In genomic region chr2:208175069-208175842, GRCh38 we compare ENCODE assay signal across 9 cellular contexts. TPM values are rescaled to one million over a fixed set of nuclear protein-coding genes. Genes with fewer than 3 reads are reported as not detected.
DNase-seq lines count a peak whose midpoint lies in the region; ATAC-seq and TF ChIP-seq lines count a peak whose summit lies in the region.
"Had no signal": no experiment of that assay in that cellular context is flagged by ENCODE, and none has a peak within 500 bp of the region (broad histone marks: within the 10 kb centered on the region; RNA-seq: fewer than 3 reads in every experiment).

No MANE protein-coding gene starts in this region.

- H2AK5ac ChIP-seq in mesendoderm (ENCODE audit: low read length), result no peak overlapping the region

- no peak overlapping the region for H4K5ac ChIP-seq in mesendoderm (ENCODE audit: low read length)

- H3K9ac ChIP-seq in mesendoderm (ENCODE audit: low read length), result no peak overlapping the region

- H3K4me3 Mint-ChIP-seq in activated CD8-positive, alpha-beta T cell treated with anti-CD3 and anti-CD28 coated beads for 36 hours, result no peak overlapping the region
- no peak overlapping the region for H3K4me3 Mint-ChIP-seq in effector memory CD8-positive, alpha-beta T cell

- H3K79me2 ChIP-seq in mesendoderm (ENCODE audit: control insufficient read depth, insufficient read depth, low read length), result no peaks in the 10 kb centered on the region

- H4K8ac ChIP-seq in mesendoderm (ENCODE audit: low read depth, low read length), result no peak overlapping the region

- no peak overlapping the region for H3K4me3 ChIP-seq in mesendoderm (ENCODE audit: low read length)

- H3K27ac ChIP-seq in mesendoderm (ENCODE audit: low read depth, low read length), result no peak overlapping the region

- CTCF ChIA-PET in activated CD8-positive, alpha-beta T cell treated with anti-CD3 and anti-CD28 coated beads for 36 hours (lab: Charles Lee), result interaction anchor here (0.7 to 4.5 kb wide), 45 partner anchors 10 to 518 kb away, joined by 3 to 62 read pairs (median 4); partner anchors contain the start of genes C2orf80 and IDH1

- no peaks in the 10 kb centered on the region for H3K36me3 ChIP-seq in mesendoderm (ENCODE audit: control insufficient read depth, insufficient read depth, low read length)

- no peaks in the 10 kb centered on the region for H3K79me1 ChIP-seq in mesendoderm (ENCODE audit: low read length)

- no peaks in the 10 kb centered on the region for H3K36me3 Mint-ChIP-seq in activated CD8-positive, alpha-beta T cell treated with anti-CD3 and anti-CD28 coated beads for 36 hours (ENCODE audit: low read depth)
- H3K36me3 Mint-ChIP-seq in effector memory CD8-positive, alpha-beta T cell (ENCODE audit: insufficient read depth), result no peaks in the 10 kb centered on the region

- H3K18ac ChIP-seq in mesendoderm (ENCODE audit: low read length), result no peak overlapping the region

- ATAC-seq in HG03571 (IDR thresholded peaks at IDR 0.05; ENCODE audit: unreplicated experiment), result peak; percentile 96
- peak; percentile 100 for ATAC-seq in activated CD8-positive, alpha-beta T cell treated with anti-CD3 and anti-CD28 coated beads for 36 hours
- peak; percentile 91 for ATAC-seq in effector memory CD8-positive, alpha-beta T cell (replicated peaks)

- TF ChIP-seq CTCF in GM20000 (IDR thresholded peaks at IDR 0.05; ENCODE audit: extremely low read depth, missing control alignments), result peak; percentile 77
- TF ChIP-seq CTCF in activated CD8-positive, alpha-beta T cell treated with anti-CD3 and anti-CD28 coated beads for 36 hours (IDR thresholded peaks at IDR 0.05), result peak; percentile 82

- H3K4ac ChIP-seq in mesendoderm (ENCODE audit: low read depth, low read length), result no peak overlapping the region

- POLR2A ChIA-PET in activated CD8-positive, alpha-beta T cell treated with anti-CD3 and anti-CD28 coated beads for 36 hours (lab: Charles Lee), result interaction anchor here (0.6 to 0.9 kb wide), 3 partner anchors 38 to 306 kb away, joined by 3 read pairs; no protein-coding TSS in a partner anchor

- no peak overlapping the region for H3K27ac Mint-ChIP-seq in activated CD8-positive, alpha-beta T cell treated with anti-CD3 and anti-CD28 coated beads for 36 hours
- no peak overlapping the region for H3K27ac Mint-ChIP-seq in effector memory CD8-positive, alpha-beta T cell

- H3K27me3 ChIP-seq in mesendoderm (ENCODE audit: insufficient read depth, low read length, poor library complexity), result no peaks in the 10 kb centered on the region

- H3K4me2 ChIP-seq in mesendoderm (ENCODE audit: low read length), result no peak overlapping the region

- H2BK15ac ChIP-seq in mesendoderm (replicated peaks; ENCODE audit: low read depth), result no peak overlapping the region

- DNase-seq in D341Med (ENCODE audit: low spot score), result peak; percentile 82
- DNase-seq in GM20000 (ENCODE audit: low spot score), result peak; percentile 79
- peak; percentile 71 for DNase-seq in NCI-H774 (lab: John Stamatoyannopoulos, UW)
- DNase-seq in activated CD8-positive, alpha-beta T cell treated with anti-CD3 and anti-CD28 coated beads for 36 hours, result peak; percentile 76
- DNase-seq in effector memory CD8-positive, alpha-beta T cell, result peak; percentile 43 to 58 (median 46)
- DNase-seq in mesendoderm, result peak; percentile 88
- peak; percentile 8 to 43 for DNase-seq in stimulated activated CD8-positive, alpha-beta memory T cell treated with anti-CD3 and anti-CD28 coated beads, Interleukin-2, amount 100 ng/mL, for 48 hours (ENCODE audit: low read depth in 2 of 2)

- intact Hi-C loops in activated CD8-positive, alpha-beta T cell treated with anti-CD3 and anti-CD28 coated beads for 36 hours (cut with micrococcal nuclease), result loop anchor here (2.0 to 10.0 kb wide), 2 partner anchors 80 to 180 kb away; partner anchors contain the start of gene IDH1

- peaks cover 5% of the 10 kb centered on the region for H3K27me3 Mint-ChIP-seq in activated CD8-positive, alpha-beta T cell treated with anti-CD3 and anti-CD28 coated beads for 36 hours
- H3K27me3 Mint-ChIP-seq in effector memory CD8-positive, alpha-beta T cell, result peaks cover 15 to 37% of the 10 kb centered on the region in 2 donors

- no peak overlapping the region for H3K23ac ChIP-seq in mesendoderm (ENCODE audit: low read length)

- H3K56ac ChIP-seq in mesendoderm (ENCODE audit: low read length), result peak overlapping the region; percentile 52

- no peak overlapping the region for H2BK5ac ChIP-seq in mesendoderm (ENCODE audit: low read length)

- H2BK120ac ChIP-seq in mesendoderm (ENCODE audit: low read depth, low read length), result no peak overlapping the region

- H3K9me3 Mint-ChIP-seq in activated CD8-positive, alpha-beta T cell treated with anti-CD3 and anti-CD28 coated beads for 36 hours, result no peaks in the 10 kb centered on the region
- H3K9me3 Mint-ChIP-seq in effector memory CD8-positive, alpha-beta T cell, result no peaks in the 10 kb centered on the region

- H3K4me1 Mint-ChIP-seq in activated CD8-positive, alpha-beta T cell treated with anti-CD3 and anti-CD28 coated beads for 36 hours (ENCODE audit: low read depth), result peaks cover 4% of the 10 kb centered on the region
- peaks cover 0 to 4% of the 10 kb centered on the region in 2 donors for H3K4me1 Mint-ChIP-seq in effector memory CD8-positive, alpha-beta T cell (ENCODE audit: low read depth in 2 of 2)

- no peaks in the 10 kb centered on the region for H3K4me1 ChIP-seq in mesendoderm (ENCODE audit: control insufficient read depth, low read depth, low read length)

- WGBS in mesendoderm (ENCODE audit: extremely low coverage, insufficient coverage, low lambda C conversion rate), result no CpG with 5 or more reads among the region's 21 CpGs

RNA-seq across cellular contexts. Expression of gene CRYGA, which starts 11.9 kb away (rescaled TPM):
- total RNA-seq in activated CD8-positive, alpha-beta T cell treated with anti-CD3 and anti-CD28 coated beads for 36 hours, result not detected
- polyA plus RNA-seq in mesendoderm (2013, experiment 1 of 2), result not detected
- polyA plus RNA-seq in mesendoderm (2013, experiment 2 of 2), result not detected
- polyA plus RNA-seq: esophagus had no signal

RNA-seq across cellular contexts. Expression of gene C2orf80, which starts 14.6 kb away (rescaled TPM):
- total RNA-seq in activated CD8-positive, alpha-beta T cell treated with anti-CD3 and anti-CD28 coated beads for 36 hours, result not detected
- polyA plus RNA-seq in mesendoderm (2013, experiment 1 of 2), result 1.2 TPM
- polyA plus RNA-seq in mesendoderm (2013, experiment 2 of 2), result 1.6 TPM
- polyA plus RNA-seq: esophagus had no signal

RNA-seq across cellular contexts. Expression of gene CRYGB, which starts 29.3 kb away (rescaled TPM):
- total RNA-seq in activated CD8-positive, alpha-beta T cell treated with anti-CD3 and anti-CD28 coated beads for 36 hours, result not detected
- polyA plus RNA-seq in mesendoderm (2013, experiment 1 of 2), result 1.1 TPM
- polyA plus RNA-seq in mesendoderm (2013, experiment 2 of 2), result 0.90 TPM
- polyA plus RNA-seq: esophagus had no signal

RNA-seq across cellular contexts. Expression of gene CRYGC, which starts 45.6 kb away (rescaled TPM):
- total RNA-seq in activated CD8-positive, alpha-beta T cell treated with anti-CD3 and anti-CD28 coated beads for 36 hours, result not detected
- polyA plus RNA-seq in mesendoderm (2013, experiment 1 of 2), result not detected
- not detected for polyA plus RNA-seq in mesendoderm (2013, experiment 2 of 2)
- polyA plus RNA-seq: esophagus had no signal

RNA-seq across cellular contexts. Expression of gene CRYGD, which starts 50.9 kb away (rescaled TPM):
- total RNA-seq in activated CD8-positive, alpha-beta T cell treated with anti-CD3 and anti-CD28 coated beads for 36 hours, result not detected
- polyA plus RNA-seq in mesendoderm (2013, experiment 1 of 2), result 2.1 TPM
- polyA plus RNA-seq in mesendoderm (2013, experiment 2 of 2), result 1.9 TPM
- polyA plus RNA-seq: esophagus had no signal

Comparison
In these comparisons a context has a peak if more than half of its experiments do, and no peak if none do; other contexts are left out.
1. DNase-seq: peak in every context shown above with its lines; median percentile 88 in mesendoderm; 82 in D341Med; 79 in GM20000; 76 in activated CD8-positive, alpha-beta T cell treated with anti-CD3 and anti-CD28 coated beads for 36 hours; 71 in NCI-H774; 46 in effector memory CD8-positive, alpha-beta T cell; 26 in stimulated activated CD8-positive, alpha-beta memory T cell treated with anti-CD3 and anti-CD28 coated beads, Interleukin-2, amount 100 ng/mL, for 48 hours.